ENCODE assay signal across 19 cellular contexts in the genomic region with DNA sequence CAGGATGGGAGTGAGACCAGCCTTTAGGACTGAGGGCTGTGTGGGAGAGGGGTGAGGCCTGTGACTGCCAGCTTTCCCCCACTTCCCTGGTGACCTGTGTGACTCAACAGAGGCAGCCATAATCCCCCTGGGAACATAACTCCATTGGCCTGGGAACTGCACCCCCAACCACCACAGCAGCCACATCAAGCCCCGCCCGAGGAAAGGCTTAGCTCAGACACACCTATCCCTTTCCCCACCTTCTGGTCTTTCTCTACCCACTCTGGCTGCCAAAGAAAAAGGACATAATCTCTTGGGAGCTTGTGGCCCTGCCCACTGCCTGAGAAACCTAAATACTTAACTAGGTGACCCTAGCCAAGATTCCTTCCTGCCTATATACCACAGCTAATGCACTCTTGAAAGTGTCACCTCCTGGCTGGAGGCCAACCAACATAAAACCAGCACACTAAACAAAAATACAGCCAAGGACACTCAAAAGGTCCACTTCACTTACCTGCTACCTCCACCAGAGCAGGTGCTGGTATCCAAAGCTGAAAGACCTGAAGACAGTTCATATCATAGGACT.
"Had no signal": no experiment of that assay in that cellular context is flagged by ENCODE, and none has a peak within 500 bp of the region (broad histone marks: within the 10 kb centered on the region; RNA-seq: fewer than 3 reads in every experiment).

No MANE protein-coding gene starts in this region.

- DNase-seq: activated CD4-positive, alpha-beta T cell treated with anti-CD3 and anti-CD28 coated beads, Interleukin-2, amount 50 U/mL, for 1 hour; activated CD4-positive, CD25-positive, alpha-beta regulatory T cell treated with anti-CD3 and anti-CD28 coated beads, Interleukin-2, amount 50 U/mL, for 72 hours; activated CD8-positive, alpha-beta memory T cell treated with anti-CD3 and anti-CD28 coated beads, Interleukin-2, amount 50 U/mL, for 4 hours; activated effector memory CD4-positive, alpha-beta T cell treated with Interleukin-2 at 50 U/mL for 16 hours; activated naive CD4-positive, alpha-beta T cell treated with anti-CD3 and anti-CD28 coated beads, Interleukin-2, amount 10 ng/mL, durations not matched to agents 7 days and 5 days; activated T-cell treated with anti-CD3 and anti-CD28 coated beads, Interleukin-2, amount 50 U/mL, for 48 hours; gastrocnemius medialis; head of caudate nucleus; kidney; nucleus accumbens; sigmoid colon; spleen; stimulated activated CD4-positive, alpha-beta T cell treated with anti-CD3 and anti-CD28 coated beads, Interleukin-4, amount 100 ng/mL, for 4 hours; stimulated activated naive CD4-positive, alpha-beta T cell; thyroid gland had no signal

- ATAC-seq: esophagus mucosa, gastrocnemius medialis, left lobe of liver had no signal

- H3K4me3 ChIP-seq: ascending aorta, coronary artery, gastrocnemius medialis, sigmoid colon, spleen, thyroid gland had no signal
